Comparison of ENCODE assay signal across 20 cellular contexts in the genomic region with DNA sequence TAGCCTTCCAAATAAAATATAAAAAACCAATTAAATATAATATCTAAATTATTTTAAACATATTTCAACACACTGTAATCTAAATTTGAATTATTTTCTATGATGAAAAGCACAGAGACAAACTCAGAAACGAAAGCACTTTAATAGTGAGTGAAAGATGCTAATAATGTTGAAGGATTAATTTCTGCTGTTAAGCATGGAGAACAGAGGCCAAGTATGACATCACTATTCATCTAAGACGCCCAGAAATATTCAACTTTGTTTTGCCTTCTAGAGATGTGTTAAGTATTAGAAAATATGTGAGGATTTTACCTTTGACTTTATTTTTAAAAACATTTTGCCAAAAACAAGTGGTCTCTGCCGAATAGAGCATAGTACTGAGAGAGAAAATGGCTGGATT.
"Had no signal": no experiment of that assay in that cellular context is flagged by ENCODE, and none has a peak within 500 bp of the region (broad histone marks: within the 10 kb centered on the region; RNA-seq: fewer than 3 reads in every experiment).

No MANE protein-coding gene starts in this region.

- H3K9me3 ChIP-seq: ovary, tibial artery had no signal

- H3K36me3 ChIP-seq: ovary, tibial artery had no signal

- ATAC-seq: left ventricle myocardium superior, natural killer cell, right cardiac atrium, WTC11 had no signal

- H3K4me3 ChIP-seq: ovary, tibial artery had no signal

- H3K27me3 ChIP-seq: ovary, tibial artery had no signal

- H3K27ac ChIP-seq: ovary had no signal

- DNase-seq: activated CD8-positive, alpha-beta memory T cell treated with anti-CD3 and anti-CD28 coated beads for 24 hours; activated CD8-positive, alpha-beta memory T cell treated with anti-CD3 and anti-CD28 coated beads, Interleukin-2, amount 50 U/mL, for 4 hours; activated naive CD4-positive, alpha-beta T cell treated with Interleukin-2 at 50 U/mL for 16 hours; activated T-cell treated with anti-CD3 and anti-CD28 coated beads, Interleukin-2, amount 50 U/mL, for 24 hours; anterior cingulate cortex; dermis blood vessel endothelial cell; effector CD8-positive, alpha-beta T cell; foreskin melanocyte; glutamatergic neuron; hippocampal formation; kidney glomerular epithelial cell; left ventricle myocardium superior; mammary epithelial cell; natural killer cell; ovary; right cardiac atrium; stimulated activated CD4-positive, alpha-beta T cell treated with anti-CD3 and anti-CD28 coated beads, Interleukin-12 subunit alpha, Interleukin-12 subunit beta, amount 100 ng/mL, for 4 hours; substantia nigra; tibial artery had no signal
